8 cellular contexts compared by ENCODE assay signal in the genomic region with DNA sequence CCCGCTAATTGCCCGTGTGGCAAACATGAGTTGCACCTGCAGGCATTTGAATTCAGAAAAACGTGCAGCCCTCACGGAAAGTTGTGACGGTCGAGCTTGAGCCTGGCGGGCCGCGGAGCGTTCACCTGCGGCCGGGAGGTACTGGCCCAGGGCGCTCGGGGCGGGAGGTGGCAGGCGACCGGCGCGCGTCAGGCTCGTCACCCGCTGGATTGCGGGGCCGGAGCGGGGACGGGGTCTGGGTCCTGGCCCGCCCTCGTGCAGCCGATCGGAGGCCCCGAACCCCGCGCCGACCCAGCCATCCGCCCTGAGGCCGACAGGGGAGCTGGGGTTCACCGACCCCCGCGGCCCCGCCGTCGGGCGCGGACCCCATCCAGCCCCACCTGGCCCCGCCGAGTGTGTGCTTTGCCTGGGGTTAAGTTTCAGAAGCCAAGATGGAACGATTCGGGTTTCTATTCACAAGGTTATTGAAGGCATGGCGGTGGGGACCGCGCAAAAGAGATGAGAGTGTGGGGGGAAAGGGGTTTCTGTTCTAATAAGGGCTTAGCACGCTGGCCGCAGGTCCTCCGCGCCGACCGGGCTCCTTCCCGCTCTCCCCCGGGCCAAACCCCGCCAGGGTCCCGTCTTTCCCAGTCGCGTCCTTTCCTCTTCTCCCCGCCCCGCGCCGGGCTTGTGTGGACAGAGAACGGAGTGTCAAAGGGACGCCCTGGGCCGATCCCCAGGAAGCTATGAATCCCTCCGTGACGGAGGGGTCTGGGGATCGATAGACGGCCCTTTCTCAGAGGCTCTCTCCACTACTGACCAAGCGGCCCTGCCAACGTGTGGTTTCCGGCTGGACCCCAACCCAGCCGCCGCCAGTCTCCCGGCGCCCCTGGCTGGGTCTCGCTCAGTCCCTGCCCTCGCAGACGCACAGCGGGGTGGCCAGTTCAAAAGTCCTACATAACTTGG. TPM values are rescaled to one million over a fixed set of nuclear protein-coding genes. Genes with fewer than 3 reads are reported as not detected.
DNase-seq lines count a peak whose midpoint lies in the region; ATAC-seq and TF ChIP-seq lines count a peak whose summit lies in the region.

No MANE protein-coding gene starts in this region.

- peaks cover 6% of the 10 kb centered on the region; the same call in 1 of the 2 replicates for H3K4me1 ChIP-seq in BE2C
- H3K4me1 ChIP-seq in right lobe of liver, result peaks cover 0 to 29% (median 0%) of the 10 kb centered on the region in 4 donors

- intact Hi-C loops in right lobe of liver (cut with DNase I), result no loop called here

- H3K36me3 ChIP-seq in BE2C, result no peaks in the 10 kb centered on the region
- H3K36me3 ChIP-seq in right lobe of liver, result no peaks in the 10 kb centered on the region

- TF ChIP-seq CTCF in BE2C (IDR thresholded peaks at IDR 0.05; ENCODE audit: low read depth, low read length) (no peak), right lobe of liver (IDR thresholded peaks at IDR 0.05) (no peak)

- H3K27me3 ChIP-seq in BE2C (peaks cover 94% of the 10 kb centered on the region), right lobe of liver (no peaks in the 10 kb centered on the region)

- DNase-seq in BE2C (peak; percentile 21), HPDE6-E6E7 (ENCODE audit: extremely low spot score) (peak; percentile 22), right lobe of liver (peak; percentile 66 to 74 (median 72))
- peak in 1 of 2 donors; percentile 64 for DNase-seq in stimulated activated effector memory CD8-positive, alpha-beta T cell treated with anti-CD3 and anti-CD28 coated beads, Interleukin-12 subunit alpha, Interleukin-12 subunit beta, amount 100 ng/mL, for 72 hours (ENCODE audit: low spot score in 2 of 2)
- DNase-seq in effector CD8-positive, alpha-beta T cell (lab: John Stamatoyannopoulos, UW), result no peak

- H3K4me3 ChIP-seq in BE2C (ENCODE audit: low read depth, low read length) (peak overlapping the region; percentile 62), right lobe of liver (peak overlapping the region; percentile 68 to 78 (median 75))

- peaks cover 84% of the 10 kb centered on the region for H3K27me3 Mint-ChIP-seq in T-helper 1 cell treated with Interleukin-12 subunit alpha and Interleukin-12 subunit beta and Interleukin-4 antibody, amounts not matched to agents 30 μg/mL and 1 μg/mL, for 36 hours (ENCODE audit: low read depth)

- peak overlapping the region; percentile 81 for H3K4me3 Mint-ChIP-seq in T-helper 1 cell treated with Interleukin-12 subunit alpha and Interleukin-12 subunit beta and Interleukin-4 antibody, amounts not matched to agents 30 μg/mL and 1 μg/mL, for 36 hours
- peak overlapping the region; percentile 91 for H3K4me3 Mint-ChIP-seq in stimulated activated effector memory CD8-positive, alpha-beta T cell treated with anti-CD3 and anti-CD28 coated beads, Interleukin-12 subunit alpha, Interleukin-12 subunit beta, amount 100 ng/mL, for 72 hours

- H3K27ac ChIP-seq in cingulate gyrus (ENCODE audit: low read depth, low read length) (peak overlapping the region; percentile 94), right lobe of liver (peak overlapping the region; percentile 85 to 97 (median 94))

- H3K36me3 Mint-ChIP-seq in T-helper 1 cell treated with Interleukin-12 subunit alpha and Interleukin-12 subunit beta and Interleukin-4 antibody, amounts not matched to agents 30 μg/mL and 1 μg/mL, for 36 hours (ENCODE audit: low read depth), result peaks cover 4% of the 10 kb centered on the region
- peaks cover 6% of the 10 kb centered on the region for H3K36me3 Mint-ChIP-seq in stimulated activated effector memory CD8-positive, alpha-beta T cell treated with anti-CD3 and anti-CD28 coated beads, Interleukin-12 subunit alpha, Interleukin-12 subunit beta, amount 100 ng/mL, for 72 hours

- H3K27ac Mint-ChIP-seq in T-helper 1 cell treated with Interleukin-12 subunit alpha and Interleukin-12 subunit beta and Interleukin-4 antibody, amounts not matched to agents 30 μg/mL and 1 μg/mL, for 36 hours, result no peak overlapping the region
- H3K27ac Mint-ChIP-seq in stimulated activated effector memory CD8-positive, alpha-beta T cell treated with anti-CD3 and anti-CD28 coated beads, Interleukin-12 subunit alpha, Interleukin-12 subunit beta, amount 100 ng/mL, for 72 hours, result no peak overlapping the region

- peak; percentile 23 to 44 (median 25) for ATAC-seq in right lobe of liver
- ATAC-seq in stimulated activated effector memory CD8-positive, alpha-beta T cell treated with anti-CD3 and anti-CD28 coated beads, Interleukin-12 subunit alpha, Interleukin-12 subunit beta, amount 100 ng/mL, for 72 hours, result peak; percentile 8
- ATAC-seq in HG03439 (IDR thresholded peaks at IDR 0.05; ENCODE audit: unreplicated experiment), result no peak

- no peaks in the 10 kb centered on the region for H3K9me3 Mint-ChIP-seq in T-helper 1 cell treated with Interleukin-12 subunit alpha and Interleukin-12 subunit beta and Interleukin-4 antibody, amounts not matched to agents 30 μg/mL and 1 μg/mL, for 36 hours
- H3K9me3 Mint-ChIP-seq in stimulated activated effector memory CD8-positive, alpha-beta T cell treated with anti-CD3 and anti-CD28 coated beads, Interleukin-12 subunit alpha, Interleukin-12 subunit beta, amount 100 ng/mL, for 72 hours, result no peaks in the 10 kb centered on the region

- H3K4me1 Mint-ChIP-seq in T-helper 1 cell treated with Interleukin-12 subunit alpha and Interleukin-12 subunit beta and Interleukin-4 antibody, amounts not matched to agents 30 μg/mL and 1 μg/mL, for 36 hours (ENCODE audit: low read depth), result peaks cover 28% of the 10 kb centered on the region
- peaks cover 37% of the 10 kb centered on the region for H3K4me1 Mint-ChIP-seq in stimulated activated effector memory CD8-positive, alpha-beta T cell treated with anti-CD3 and anti-CD28 coated beads, Interleukin-12 subunit alpha, Interleukin-12 subunit beta, amount 100 ng/mL, for 72 hours

- WGBS in right lobe of liver (ENCODE audit: insufficient coverage, low coverage, low lambda C conversion rate, missing lambda C conversion rate), result under 1% methylated on average over 32 of the region's 85 CpGs

- no peaks in the 10 kb centered on the region for H3K9me3 ChIP-seq in BE2C
- no peaks in the 10 kb centered on the region for H3K9me3 ChIP-seq in right lobe of liver

- peak; percentile 30 for TF ChIP-seq POLR2A in right lobe of liver (IDR thresholded peaks at IDR 0.05)

RNA-seq across cellular contexts. Expression of a gene that starts 1.6 kb away (rescaled TPM):
- not detected for polyA plus RNA-seq in BE2C (2012; ENCODE audit: insufficient read depth, insufficient read length, low read depth)
- total RNA-seq in right lobe of liver, result 1 to 10 TPM in 3 of 6 experiments, under 1 TPM in 3; 0.74 to 2.6 (median 1.6) TPM

RNA-seq across cellular contexts. Expression of a gene that starts 42.9 kb away (rescaled TPM):
- polyA plus RNA-seq in BE2C (2012; ENCODE audit: insufficient read depth, insufficient read length, low read depth), result 72.5 TPM
- total RNA-seq in right lobe of liver, result 10 to 100 TPM; 11.4 to 71.8 (median 23.0) TPM
